In genomic region chrX:107935664-107936433, GRCh38 we compare ENCODE assay signal across 10 cellular contexts. TPM values are rescaled to one million over a fixed set of nuclear protein-coding genes. Genes with fewer than 3 reads are reported as not detected.
DNase-seq lines count a peak whose midpoint lies in the region; ATAC-seq and TF ChIP-seq lines count a peak whose summit lies in the region.
"Had no signal": no experiment of that assay in that cellular context is flagged by ENCODE, and none has a peak within 500 bp of the region (broad histone marks: within the 10 kb centered on the region; RNA-seq: fewer than 3 reads in every experiment).

No MANE protein-coding gene starts in this region.

- no peak for TF ChIP-seq POLR2A in esophagus muscularis mucosa (IDR thresholded peaks at IDR 0.05; ENCODE audit: low read depth)

- peaks cover 0 to 12% (median 11%) of the 10 kb centered on the region in 4 donors for H3K4me1 ChIP-seq in esophagus muscularis mucosa
- no peaks in the 10 kb centered on the region for H3K4me1 ChIP-seq in osteoblast (ENCODE audit: insufficient read depth, low read length)
- H3K4me1 ChIP-seq: right lobe of liver had no signal

- no peak for TF ChIP-seq EP300 in esophagus muscularis mucosa (IDR thresholded peaks at IDR 0.05)

- DNase-seq in EH (ENCODE audit: low read depth): peak; percentile 19
- peak; percentile 27 for DNase-seq in NCI-H69 (lab: John Stamatoyannopoulos, UW)
- DNase-seq in esophagus muscularis mucosa (ENCODE audit: extremely low spot score): no peak
- DNase-seq in osteoblast (ENCODE audit: insufficient read length, low spot score, missing footprints): peak; percentile 43
- no peak for DNase-seq in midbrain (lab: John Stamatoyannopoulos, UW)
- DNase-seq in LoVo (ENCODE audit: low spot score): no peak
- no peak for DNase-seq in D341Med (ENCODE audit: low spot score)
- DNase-seq: right lobe of liver had no signal

- no peaks in the 10 kb centered on the region for H3K79me2 ChIP-seq in osteoblast (ENCODE audit: insufficient read depth, low read length)

- intact Hi-C loops in esophagus muscularis mucosa (cut with DNase I): no loop called here

- H3K27ac ChIP-seq in esophagus muscularis mucosa (replicated peaks in 1 of 4) (no peak overlapping the region), osteoblast (ENCODE audit: low read depth, low read length) (no peak overlapping the region)
- H3K27ac ChIP-seq: right lobe of liver had no signal

- no peaks in the 10 kb centered on the region for H3K36me3 ChIP-seq in esophagus muscularis mucosa
- no peaks in the 10 kb centered on the region for H3K36me3 ChIP-seq in osteoblast (ENCODE audit: insufficient read depth, low read length)
- H3K36me3 ChIP-seq: right lobe of liver had no signal

- peak overlapping the region; percentile 15 to 34 (median 24) for H3K4me3 ChIP-seq in esophagus muscularis mucosa
- H3K4me3 ChIP-seq in osteoblast (ENCODE audit: insufficient read depth, low read length): peak overlapping the region; percentile 47
- H3K4me3 ChIP-seq: right lobe of liver had no signal

- no peak overlapping the region for H2AFZ ChIP-seq in osteoblast (ENCODE audit: low read length)

- WGBS in esophagus muscularis mucosa: 54% methylated on average over 48 of the region's 48 CpGs

- peak overlapping the region; percentile 51 for H3K4me2 ChIP-seq in osteoblast (ENCODE audit: insufficient read depth, low read length)

- no peak for ATAC-seq in GM19397 (IDR thresholded peaks at IDR 0.05; ENCODE audit: unreplicated experiment)

- H3K27me3 ChIP-seq in esophagus muscularis mucosa (peaks cover 0 to 8% (median 0%) of the 10 kb centered on the region in 4 donors), osteoblast (ENCODE audit: insufficient read depth, low read length) (peaks cover 4% of the 10 kb centered on the region)
- H3K27me3 ChIP-seq: right lobe of liver had no signal

- H4K20me1 ChIP-seq in osteoblast (ENCODE audit: insufficient read depth, low read length): peaks cover 4% of the 10 kb centered on the region

- no peak for TF ChIP-seq CTCF in esophagus muscularis mucosa (IDR thresholded peaks at IDR 0.05)
- TF ChIP-seq CTCF in osteoblast (IDR thresholded peaks at IDR 0.05; ENCODE audit: extremely low read depth, low read depth, low read length): no peak

- H3K9me3 ChIP-seq in esophagus muscularis mucosa (no peaks in the 10 kb centered on the region), osteoblast (ENCODE audit: low read depth, low read length) (no peaks in the 10 kb centered on the region)
- H3K9me3 ChIP-seq: right lobe of liver had no signal

RNA-seq across cellular contexts. Expression of gene TEX13B, which starts 46.3 kb away (rescaled TPM):
- total RNA-seq in esophagus muscularis mucosa: not detected
- not detected in 2 replicates for total RNA-seq in osteoblast
- total RNA-seq: right lobe of liver, ureter had no signal

Comparison
In these comparisons a context has a peak if more than half of its experiments do, and no peak if none do; other contexts are left out.
1. DNase-seq: peak in EH (single experiment), NCI-H69 (single experiment) and osteoblast (single experiment); none in esophagus muscularis mucosa (single experiment), midbrain (single experiment), LoVo (single experiment) and D341Med (single experiment).